ENCODE assay signal across 10 cellular contexts in genomic region chrX:71637848-71638247, GRCh38. TPM values are rescaled to one million over a fixed set of nuclear protein-coding genes. Genes with fewer than 3 reads are reported as not detected.
DNase-seq lines count a peak whose midpoint lies in the region; ATAC-seq and TF ChIP-seq lines count a peak whose summit lies in the region.
"Had no signal": no experiment of that assay in that cellular context is flagged by ENCODE, and none has a peak within 500 bp of the region (broad histone marks: within the 10 kb centered on the region; RNA-seq: fewer than 3 reads in every experiment).

No MANE protein-coding gene starts in this region.

- no peaks in the 10 kb centered on the region for H3K4me1 Mint-ChIP-seq in MCF 10A (ENCODE audit: insufficient read depth, unreplicated experiment)

- no peaks in the 10 kb centered on the region for H3K36me3 Mint-ChIP-seq in MCF 10A (ENCODE audit: insufficient read depth, unreplicated experiment)
- H3K36me3 Mint-ChIP-seq: activated naive CD8-positive, alpha-beta T cell had no signal

- POLR2A ChIA-PET in MCF 10A (lab: Yijun Ruan, JAX) = no interaction called here

- intact Hi-C loops in MCF 10A (cut with micrococcal nuclease) = no loop called here

- peaks cover 29% of the 10 kb centered on the region for H3K27me3 Mint-ChIP-seq in MCF 10A (ENCODE audit: insufficient read depth, unreplicated experiment)
- H3K27me3 Mint-ChIP-seq: activated naive CD8-positive, alpha-beta T cell had no signal

- no peak for TF ChIP-seq CTCF in MCF 10A (IDR thresholded peaks at IDR 0.05; ENCODE audit: unreplicated experiment)

- DNase-seq in AG20443 (ENCODE audit: low spot score) = peak; percentile 45
- peak; percentile 60 for DNase-seq in RKO (ENCODE audit: low spot score)
- DNase-seq in hepatic stellate cell (ENCODE audit: low spot score) = peak; percentile 50
- DNase-seq in OCI-M1 (lab: John Stamatoyannopoulos, UW) = no peak
- no peak for DNase-seq in MCF 10A (ENCODE audit: unreplicated experiment)
- DNase-seq in NCI-H1092 (lab: John Stamatoyannopoulos, UW) = no peak
- DNase-seq in SHP77 treated with DMSO at 0.1 percent for 48 hours (lab: John Stamatoyannopoulos, UW) = no peak
- DNase-seq: stimulated activated naive CD4-positive, alpha-beta T cell treated with Interleukin-2 at 50 U/mL for 16 hours had no signal

- CTCF ChIA-PET in MCF 10A (lab: Yijun Ruan, JAX) = no interaction called here

- ATAC-seq in GM19463 (IDR thresholded peaks at IDR 0.05; ENCODE audit: unreplicated experiment) = peak; percentile 34

- no TSS peak for BruUV-seq in MCF 10A (replicated peaks; lab: Mats Ljungman, UMichigan)

- no peak overlapping the region for H3K27ac Mint-ChIP-seq in MCF 10A (ENCODE audit: low read depth, unreplicated experiment)

- no peak overlapping the region for H3K4me3 Mint-ChIP-seq in MCF 10A (ENCODE audit: unreplicated experiment)
- H3K4me3 Mint-ChIP-seq: activated naive CD8-positive, alpha-beta T cell had no signal

- H3K9me3 Mint-ChIP-seq in MCF 10A (ENCODE audit: unreplicated experiment) = no peaks in the 10 kb centered on the region

RNA-seq across cellular contexts. Expression of gene CXCR3, which starts 19.5 kb away (rescaled TPM):
- total RNA-seq in MCF 10A (2022) = not detected in 2 replicates

RNA-seq across cellular contexts. Expression of gene GCNA, which starts 59.6 kb away (rescaled TPM):
- 3.4 and 3.8 TPM in 2 replicates for total RNA-seq in MCF 10A (2022)

Comparison
In these comparisons a context has a peak if more than half of its experiments do, and no peak if none do; other contexts are left out.
1. DNase-seq: peak in AG20443 (single experiment), RKO (single experiment) and hepatic stellate cell (single experiment); none in OCI-M1 (single experiment), MCF 10A (single experiment), NCI-H1092 (single experiment) and SHP77 treated with DMSO at 0.1 percent for 48 hours (single experiment).